1 cellular context compared by ENCODE assay signal in genomic region chr14:50311974-50312733, GRCh38.
TF ChIP-seq lines count a peak whose summit lies in the region.

TSS of gene DMAC2L (plus strand) at chr14:50312324. CDS start at chr14:50321488, 9,164 bp downstream.
TSS of gene L2HGDH (minus strand) at chr14:50312229. CDS start at chr14:50312150, 79 bp downstream.

TF ChIP-seq in WTC11, 78 proteins besides CTCF, POLR2A, EP300 and RAD21 (continued from another document):
- TF ChIP-seq ATF6 (CRISPR knock-in tag; IDR thresholded peaks at IDR 0.05) (no peak), USF2 (CRISPR knock-in tag; IDR thresholded peaks at IDR 0.05) (peak; percentile 86), TP53 (CRISPR knock-in tag; IDR thresholded peaks at IDR 0.05) (peak; percentile 90), MAX (CRISPR knock-in tag; IDR thresholded peaks at IDR 0.05) (peak; percentile 93), ZNF671 (CRISPR knock-in tag; IDR thresholded peaks at IDR 0.05) (no peak), FOXK1 (CRISPR knock-in tag; IDR thresholded peaks at IDR 0.05) (peak; percentile 18; the same call in 1 of the 2 replicates), KAT7 (CRISPR knock-in tag; IDR thresholded peaks at IDR 0.05; ENCODE audit: borderline replicate concordance) (peak; percentile 90), GABPB1 (CRISPR knock-in tag; IDR thresholded peaks at IDR 0.05) (peak; percentile 45), PRDM15 (CRISPR knock-in tag; IDR thresholded peaks at IDR 0.05) (peak; percentile 30; the same call in 1 of the 2 replicates), JUN (CRISPR knock-in tag; IDR thresholded peaks at IDR 0.05) (no peak), SP1 (CRISPR knock-in tag; conservative IDR thresholded peaks at IDR 0.05) (peak; percentile 97), STAT6 (CRISPR knock-in tag; conservative IDR thresholded peaks at IDR 0.05; ENCODE audit: low read depth) (no peak), TEAD1 (CRISPR knock-in tag; IDR thresholded peaks at IDR 0.05) (peak; percentile 71), AFF4 (CRISPR knock-in tag; IDR thresholded peaks at IDR 0.05; ENCODE audit: borderline replicate concordance) (no peak), CREB1 (CRISPR knock-in tag; IDR thresholded peaks at IDR 0.05) (no peak), GTF2I (CRISPR knock-in tag; conservative IDR thresholded peaks at IDR 0.05) (no peak), ESRRA (CRISPR knock-in tag; IDR thresholded peaks at IDR 0.05; ENCODE audit: borderline replicate concordance) (peak; percentile 62; the same call in 1 of the 2 replicates), ZNF232 (CRISPR knock-in tag; IDR thresholded peaks at IDR 0.05) (peak; percentile 93)
- TF ChIP-seq, protein P1, sequence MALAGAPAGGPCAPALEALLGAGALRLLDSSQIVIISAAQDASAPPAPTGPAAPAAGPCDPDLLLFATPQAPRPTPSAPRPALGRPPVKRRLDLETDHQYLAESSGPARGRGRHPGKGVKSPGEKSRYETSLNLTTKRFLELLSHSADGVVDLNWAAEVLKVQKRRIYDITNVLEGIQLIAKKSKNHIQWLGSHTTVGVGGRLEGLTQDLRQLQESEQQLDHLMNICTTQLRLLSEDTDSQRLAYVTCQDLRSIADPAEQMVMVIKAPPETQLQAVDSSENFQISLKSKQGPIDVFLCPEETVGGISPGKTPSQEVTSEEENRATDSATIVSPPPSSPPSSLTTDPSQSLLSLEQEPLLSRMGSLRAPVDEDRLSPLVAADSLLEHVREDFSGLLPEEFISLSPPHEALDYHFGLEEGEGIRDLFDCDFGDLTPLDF (CRISPR knock-in tag; IDR thresholded peaks at IDR 0.05), result peak; percentile 59; the same call in 1 of the 2 replicates
- TF ChIP-seq, protein P2, sequence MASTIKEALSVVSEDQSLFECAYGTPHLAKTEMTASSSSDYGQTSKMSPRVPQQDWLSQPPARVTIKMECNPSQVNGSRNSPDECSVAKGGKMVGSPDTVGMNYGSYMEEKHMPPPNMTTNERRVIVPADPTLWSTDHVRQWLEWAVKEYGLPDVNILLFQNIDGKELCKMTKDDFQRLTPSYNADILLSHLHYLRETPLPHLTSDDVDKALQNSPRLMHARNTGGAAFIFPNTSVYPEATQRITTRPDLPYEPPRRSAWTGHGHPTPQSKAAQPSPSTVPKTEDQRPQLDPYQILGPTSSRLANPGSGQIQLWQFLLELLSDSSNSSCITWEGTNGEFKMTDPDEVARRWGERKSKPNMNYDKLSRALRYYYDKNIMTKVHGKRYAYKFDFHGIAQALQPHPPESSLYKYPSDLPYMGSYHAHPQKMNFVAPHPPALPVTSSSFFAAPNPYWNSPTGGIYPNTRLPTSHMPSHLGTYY (CRISPR knock-in tag; IDR thresholded peaks at IDR 0.05), result no peak
- TF ChIP-seq, protein P3, sequence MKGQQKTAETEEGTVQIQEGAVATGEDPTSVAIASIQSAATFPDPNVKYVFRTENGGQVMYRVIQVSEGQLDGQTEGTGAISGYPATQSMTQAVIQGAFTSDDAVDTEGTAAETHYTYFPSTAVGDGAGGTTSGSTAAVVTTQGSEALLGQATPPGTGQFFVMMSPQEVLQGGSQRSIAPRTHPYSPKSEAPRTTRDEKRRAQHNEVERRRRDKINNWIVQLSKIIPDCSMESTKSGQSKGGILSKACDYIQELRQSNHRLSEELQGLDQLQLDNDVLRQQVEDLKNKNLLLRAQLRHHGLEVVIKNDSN (CRISPR knock-in tag; IDR thresholded peaks at IDR 0.05), result peak; percentile 87
- TF ChIP-seq, protein P4, sequence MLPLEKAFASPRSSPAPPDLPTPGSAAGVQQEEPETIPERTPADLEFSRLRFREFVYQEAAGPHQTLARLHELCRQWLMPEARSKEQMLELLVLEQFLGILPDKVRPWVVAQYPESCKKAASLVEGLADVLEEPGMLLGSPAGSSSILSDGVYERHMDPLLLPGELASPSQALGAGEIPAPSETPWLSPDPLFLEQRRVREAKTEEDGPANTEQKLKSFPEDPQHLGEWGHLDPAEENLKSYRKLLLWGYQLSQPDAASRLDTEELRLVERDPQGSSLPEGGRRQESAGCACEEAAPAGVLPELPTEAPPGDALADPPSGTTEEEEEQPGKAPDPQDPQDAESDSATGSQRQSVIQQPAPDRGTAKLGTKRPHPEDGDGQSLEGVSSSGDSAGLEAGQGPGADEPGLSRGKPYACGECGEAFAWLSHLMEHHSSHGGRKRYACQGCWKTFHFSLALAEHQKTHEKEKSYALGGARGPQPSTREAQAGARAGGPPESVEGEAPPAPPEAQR (CRISPR knock-in tag; IDR thresholded peaks at IDR 0.05), result no peak
